8 cellular contexts compared by ENCODE assay signal in genomic region chr13:36919206-36919832, GRCh38. TPM values are rescaled to one million over a fixed set of nuclear protein-coding genes. Genes with fewer than 3 reads are reported as not detected.
DNase-seq lines count a peak whose midpoint lies in the region; FAIRE-seq and TF ChIP-seq lines count a peak whose summit lies in the region.

No MANE protein-coding gene starts in this region.

- peak overlapping the region; percentile 65 for H3K4me3 ChIP-seq in neural progenitor cell

- peaks cover 18% of the 10 kb centered on the region for H3F3A ChIP-seq in neural progenitor cell (ENCODE audit: low read depth)

- no peaks in the 10 kb centered on the region for H3K79me2 ChIP-seq in neural progenitor cell (ENCODE audit: low read depth)

- no peaks in the 10 kb centered on the region for H3K36me3 ChIP-seq in neural progenitor cell

- no peaks in the 10 kb centered on the region for H3K9me3 ChIP-seq in neural progenitor cell (ENCODE audit: low read depth)

- peak overlapping the region; percentile 78 for H2AFZ ChIP-seq in neural progenitor cell (replicated peaks)

- CTCF ChIA-PET in activated CD4-positive, alpha-beta memory T cell treated with anti-CD3 and anti-CD28 coated beads for 36 hours (lab: Charles Lee) = interaction anchor here (0.5 kb wide), 1 partner anchor 14 kb away, joined by 4 read pairs; no protein-coding TSS in a partner anchor
- CTCF ChIA-PET in activated CD4-positive, alpha-beta memory T cell treated with anti-CD3 and anti-CD28 coated beads, Interleukin-2, amount 10 ng/mL, durations not matched to agents 7 days and 5 days (lab: Charles Lee) = no interaction called here

- intact Hi-C loops in activated CD4-positive, alpha-beta memory T cell treated with anti-CD3 and anti-CD28 coated beads for 36 hours (cut with micrococcal nuclease) = no loop called here

- H3K4me2 ChIP-seq in neural progenitor cell = peak overlapping the region; percentile 93

- peaks cover 14% of the 10 kb centered on the region for H3K4me1 ChIP-seq in neural progenitor cell

- H3K9ac ChIP-seq in neural progenitor cell = no peak overlapping the region

- POLR2A ChIA-PET in activated CD4-positive, alpha-beta memory T cell treated with anti-CD3 and anti-CD28 coated beads for 36 hours (lab: Charles Lee) = no interaction called here
- POLR2A ChIA-PET in activated CD4-positive, alpha-beta memory T cell treated with anti-CD3 and anti-CD28 coated beads, Interleukin-2, amount 10 ng/mL, durations not matched to agents 7 days and 5 days (lab: Charles Lee) = no interaction called here

- no peaks in the 10 kb centered on the region for H3K36me3 Mint-ChIP-seq in activated CD4-positive, alpha-beta memory T cell treated with anti-CD3 and anti-CD28 coated beads for 36 hours
- no peaks in the 10 kb centered on the region for H3K36me3 Mint-ChIP-seq in activated CD4-positive, alpha-beta memory T cell treated with anti-CD3 and anti-CD28 coated beads, Interleukin-2, amount 10 ng/mL, durations not matched to agents 7 days and 5 days (ENCODE audit: low read depth)
- H3K36me3 Mint-ChIP-seq in neural progenitor cell = no peaks in the 10 kb centered on the region

- peak; percentile 13 for DNase-seq in activated CD4-positive, alpha-beta memory T cell treated with anti-CD3 and anti-CD28 coated beads for 36 hours
- no peak for DNase-seq in activated CD4-positive, alpha-beta memory T cell treated with anti-CD3 and anti-CD28 coated beads, Interleukin-2, amount 10 ng/mL, durations not matched to agents 7 days and 5 days
- DNase-seq in HuH-7 (ENCODE audit: low spot score) = peak; percentile 30
- DNase-seq in frontal cortex (ENCODE audit: low spot score in 2 of 2) = peak; percentile 23 to 44
- peak; percentile 76 for DNase-seq in neural progenitor cell (ENCODE audit: low spot score)
- no peak for DNase-seq in GF-D8 (lab: John Stamatoyannopoulos, UW)
- no peak for DNase-seq in putamen (ENCODE audit: low spot score)

- no peak overlapping the region for H3K27ac ChIP-seq in neural progenitor cell

- H3K27me3 ChIP-seq in neural progenitor cell = peaks cover 66% of the 10 kb centered on the region

- peaks cover 56% of the 10 kb centered on the region for H3K27me3 Mint-ChIP-seq in activated CD4-positive, alpha-beta memory T cell treated with anti-CD3 and anti-CD28 coated beads for 36 hours
- peaks cover 71% of the 10 kb centered on the region for H3K27me3 Mint-ChIP-seq in activated CD4-positive, alpha-beta memory T cell treated with anti-CD3 and anti-CD28 coated beads, Interleukin-2, amount 10 ng/mL, durations not matched to agents 7 days and 5 days
- H3K27me3 Mint-ChIP-seq in neural progenitor cell (ENCODE audit: insufficient read depth, low read depth) = peaks cover 8% of the 10 kb centered on the region

- H3K9me3 Mint-ChIP-seq in activated CD4-positive, alpha-beta memory T cell treated with anti-CD3 and anti-CD28 coated beads for 36 hours = no peaks in the 10 kb centered on the region
- no peaks in the 10 kb centered on the region for H3K9me3 Mint-ChIP-seq in activated CD4-positive, alpha-beta memory T cell treated with anti-CD3 and anti-CD28 coated beads, Interleukin-2, amount 10 ng/mL, durations not matched to agents 7 days and 5 days
- no peaks in the 10 kb centered on the region for H3K9me3 Mint-ChIP-seq in neural progenitor cell

- H3K4me3 Mint-ChIP-seq in activated CD4-positive, alpha-beta memory T cell treated with anti-CD3 and anti-CD28 coated beads for 36 hours = peak overlapping the region; percentile 49
- no peak overlapping the region for H3K4me3 Mint-ChIP-seq in activated CD4-positive, alpha-beta memory T cell treated with anti-CD3 and anti-CD28 coated beads, Interleukin-2, amount 10 ng/mL, durations not matched to agents 7 days and 5 days
- H3K4me3 Mint-ChIP-seq in neural progenitor cell = peak overlapping the region; percentile 92

- no peak for TF ChIP-seq CTCF in neural progenitor cell (IDR thresholded peaks at IDR 0.05)

- no peak overlapping the region for H3K27ac Mint-ChIP-seq in activated CD4-positive, alpha-beta memory T cell treated with anti-CD3 and anti-CD28 coated beads for 36 hours
- no peak overlapping the region for H3K27ac Mint-ChIP-seq in activated CD4-positive, alpha-beta memory T cell treated with anti-CD3 and anti-CD28 coated beads, Interleukin-2, amount 10 ng/mL, durations not matched to agents 7 days and 5 days
- H3K27ac Mint-ChIP-seq in neural progenitor cell = peak overlapping the region; percentile 54

- H3K4me1 Mint-ChIP-seq in activated CD4-positive, alpha-beta memory T cell treated with anti-CD3 and anti-CD28 coated beads for 36 hours (ENCODE audit: low read depth) = peaks cover 3% of the 10 kb centered on the region
- peaks cover 6% of the 10 kb centered on the region for H3K4me1 Mint-ChIP-seq in activated CD4-positive, alpha-beta memory T cell treated with anti-CD3 and anti-CD28 coated beads, Interleukin-2, amount 10 ng/mL, durations not matched to agents 7 days and 5 days
- H3K4me1 Mint-ChIP-seq in neural progenitor cell = peaks cover 39% of the 10 kb centered on the region

- peak; percentile 83 for FAIRE-seq in TTC549 (lab: Jason Lieb, UNC)
- FAIRE-seq in frontal cortex (lab: Jason Lieb, UNC) = no peak

- no peaks in the 10 kb centered on the region for H4K20me1 ChIP-seq in neural progenitor cell (ENCODE audit: low read depth)

RNA-seq across cellular contexts. Expression of gene SMAD9, which starts 0.7 kb away (rescaled TPM):
- not detected for total RNA-seq in activated CD4-positive, alpha-beta memory T cell treated with anti-CD3 and anti-CD28 coated beads for 36 hours
- not detected for total RNA-seq in activated CD4-positive, alpha-beta memory T cell treated with anti-CD3 and anti-CD28 coated beads, Interleukin-2, amount 10 ng/mL, durations not matched to agents 7 days and 5 days
- 9.8 TPM for total RNA-seq in frontal cortex
- 1.2 and 1.6 TPM in 2 replicates for total RNA-seq in neural progenitor cell (ENCODE audit: low replicate concordance)

Comparison
In these comparisons a context has a peak if more than half of its experiments do, and no peak if none do; other contexts are left out.
1. DNase-seq: peak in activated CD4-positive, alpha-beta memory T cell treated with anti-CD3 and anti-CD28 coated beads for 36 hours (single experiment), HuH-7 (single experiment), frontal cortex (2 of 2) and neural progenitor cell (single experiment); none in activated CD4-positive, alpha-beta memory T cell treated with anti-CD3 and anti-CD28 coated beads, Interleukin-2, amount 10 ng/mL, durations not matched to agents 7 days and 5 days (single experiment), GF-D8 (single experiment) and putamen (single experiment).